8 cellular contexts compared by ENCODE assay signal in the genomic region with DNA sequence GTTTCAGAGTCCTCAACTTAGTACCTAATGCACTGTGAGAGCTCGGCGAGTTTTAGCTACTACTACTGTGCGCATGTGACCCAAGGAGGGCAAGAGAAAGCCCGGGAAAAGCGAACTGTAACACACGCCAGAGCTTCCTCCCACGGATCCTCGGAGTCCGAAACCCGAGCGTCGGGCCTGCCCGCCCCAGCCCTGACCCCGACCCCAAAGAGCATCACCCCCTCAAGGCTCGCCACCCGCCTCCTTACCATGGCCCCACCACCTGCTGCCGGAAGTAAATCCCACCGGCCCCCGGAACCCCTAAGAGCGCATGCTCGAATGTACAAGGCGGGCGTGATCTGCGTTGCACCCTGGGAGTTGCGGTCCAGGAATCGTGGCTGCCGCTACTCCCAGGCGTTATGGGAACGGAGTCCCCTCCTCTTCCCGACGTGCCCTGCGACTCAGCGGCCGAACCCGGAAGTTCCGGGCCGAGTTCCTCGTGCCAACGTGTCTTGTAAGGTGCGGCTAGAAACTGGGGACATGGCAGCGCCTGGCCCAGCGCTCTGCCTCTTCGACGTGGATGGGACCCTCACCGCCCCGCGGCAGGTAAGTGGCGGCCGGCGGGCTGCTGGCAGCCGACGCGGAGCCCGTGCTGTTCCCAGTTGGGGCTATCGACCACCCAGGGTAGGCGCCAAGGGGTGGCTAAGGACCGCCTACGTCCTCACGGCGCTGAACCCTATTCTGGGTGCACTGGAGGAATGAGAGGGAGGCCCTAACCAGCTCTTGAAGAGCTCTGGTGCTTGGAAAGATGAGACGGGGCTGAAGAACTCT. TPM values are rescaled to one million over a fixed set of nuclear protein-coding genes. Genes with fewer than 3 reads are reported as not detected.
DNase-seq lines count a peak whose midpoint lies in the region; ATAC-seq and TF ChIP-seq lines count a peak whose summit lies in the region.

PMM2 (plus strand) TSS at position 476 of the 810 bp plus-strand sequence; CDS start at position 520, 44 bp downstream.
A gene with protein sequence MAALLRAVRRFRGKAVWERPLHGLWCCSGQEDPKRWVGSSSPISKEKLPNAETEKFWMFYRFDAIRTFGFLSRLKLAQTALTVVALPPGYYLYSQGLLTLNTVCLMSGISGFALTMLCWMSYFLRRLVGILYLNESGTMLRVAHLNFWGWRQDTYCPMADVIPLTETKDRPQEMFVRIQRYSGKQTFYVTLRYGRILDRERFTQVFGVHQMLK (minus strand): TSS at position 276 of the 810 bp plus-strand sequence. CDS start 25 bp downstream, at position 251.

- H3K4me1 ChIP-seq in thoracic aorta (ENCODE audit: control insufficient read depth in 1 of 2, low read depth in 2 of 2), result peaks cover 20 to 41% of the 10 kb centered on the region in 2 donors

- TF ChIP-seq CTCF in omental fat pad (IDR thresholded peaks at IDR 0.05) (peak in 1 of 3 donors; percentile 7), thoracic aorta (IDR thresholded peaks at IDR 0.05) (no peak)

- peak within 1 kb of the TSS; percentile 69 to 78 for H3K27ac ChIP-seq in thoracic aorta

- peak; percentile 95 for ATAC-seq in HG02642 (IDR thresholded peaks at IDR 0.05; ENCODE audit: poor library complexity, unreplicated experiment)
- ATAC-seq in activated naive CD4-positive, alpha-beta T cell treated with anti-CD3 and anti-CD28 coated beads, Interleukin-2, amount 50 U/mL, for 72 hours, result peak; percentile 95 to 98
- peak; percentile 98 for ATAC-seq in omental fat pad (ENCODE audit: low FRiP score)
- ATAC-seq in thoracic aorta (ENCODE audit: insufficient number of reproducible peaks, low FRiP score, low read depth), result peak; percentile 88

- peaks cover 8% of the 10 kb centered on the region for H3K36me3 ChIP-seq in thoracic aorta

- peak within 1 kb of the TSS; percentile 95 for H3K4me3 ChIP-seq in thoracic aorta

- peaks cover 22 to 32% of the 10 kb centered on the region in 2 donors for H3K36me3 Mint-ChIP-seq in activated naive CD4-positive, alpha-beta T cell treated with anti-CD3 and anti-CD28 coated beads, Interleukin-2, amount 50 U/mL, for 72 hours

- H3K27ac Mint-ChIP-seq in activated naive CD4-positive, alpha-beta T cell treated with anti-CD3 and anti-CD28 coated beads, Interleukin-2, amount 50 U/mL, for 72 hours, result peak within 1 kb of the TSS; percentile 93 to 99

- DNase-seq in NCI-H1105 (lab: John Stamatoyannopoulos, UW), result peak; percentile 92
- peak; percentile 96 for DNase-seq in SKM-1 (lab: John Stamatoyannopoulos, UW; ENCODE audit: unreplicated experiment)
- DNase-seq in activated naive CD4-positive, alpha-beta T cell treated with anti-CD3 and anti-CD28 coated beads, Interleukin-2, amount 50 U/mL, for 72 hours (ENCODE audit: low spot score in 2 of 2), result peak; percentile 90 to 93
- DNase-seq in glomerular visceral epithelial cell (ENCODE audit: extremely low spot score), result peak; percentile 94
- DNase-seq in omental fat pad (ENCODE audit: low spot score), result peak; percentile 79
- peak; percentile 83 for DNase-seq in thoracic aorta (ENCODE audit: low spot score)

- no peaks in the 10 kb centered on the region for H3K9me3 Mint-ChIP-seq in activated naive CD4-positive, alpha-beta T cell treated with anti-CD3 and anti-CD28 coated beads, Interleukin-2, amount 50 U/mL, for 72 hours

- TF ChIP-seq POLR2A in GM10847 (IDR thresholded peaks at IDR 0.05; ENCODE audit: extremely low read depth, insufficient read length), result peak; percentile 85

- no peaks in the 10 kb centered on the region for H3K27me3 ChIP-seq in thoracic aorta (replicated peaks; ENCODE audit: insufficient read depth)

- no peaks in the 10 kb centered on the region for H3K9me3 ChIP-seq in thoracic aorta

RNA-seq across cellular contexts. Expression of gene PMM2, which starts in this region (rescaled TPM):
- total RNA-seq in activated naive CD4-positive, alpha-beta T cell treated with anti-CD3 and anti-CD28 coated beads, Interleukin-2, amount 50 U/mL, for 72 hours, result 10 to 100 TPM; 24.2 to 46.2 TPM
- 10 to 100 TPM; 35.9 to 98.6 (median 48.6) TPM for total RNA-seq in omental fat pad
- 10 to 100 TPM; 22.9 to 59.3 TPM for total RNA-seq in thoracic aorta

RNA-seq across cellular contexts. Expression of the second gene that starts in this region (rescaled TPM):
- total RNA-seq in activated naive CD4-positive, alpha-beta T cell treated with anti-CD3 and anti-CD28 coated beads, Interleukin-2, amount 50 U/mL, for 72 hours, result 10 to 100 TPM; 15.1 to 19.8 TPM
- 1 to 10 TPM; 3.6 to 8.2 (median 5.1) TPM for total RNA-seq in omental fat pad
- 1 to 10 TPM; 1.8 to 3.2 TPM for total RNA-seq in thoracic aorta

Comparison
In these comparisons a context has a peak if more than half of its experiments do, and no peak if none do; other contexts are left out.
1. Peak in every context shown above with its lines: DNase-seq, ATAC-seq, H3K4me3 ChIP-seq and H3K27ac ChIP-seq.